In genomic region chr5:112862085-112862484, GRCh38 we compare ENCODE assay signal across 8 cellular contexts.
DNase-seq lines count a peak whose midpoint lies in the region; ATAC-seq and TF ChIP-seq lines count a peak whose summit lies in the region.

No MANE protein-coding gene starts in this region.

- H3K4me3 Mint-ChIP-seq in effector memory CD8-positive, alpha-beta T cell, result peak overlapping the region; percentile 94 to 95

- H3K27ac ChIP-seq in neutrophil, result no peak overlapping the region

- H3K4me1 Mint-ChIP-seq in effector memory CD8-positive, alpha-beta T cell (ENCODE audit: low read depth in 2 of 2), result peaks cover 20 to 23% of the 10 kb centered on the region in 2 donors

- H3K27ac Mint-ChIP-seq in effector memory CD8-positive, alpha-beta T cell, result peak overlapping the region; percentile 94 to 97

- peaks cover 18 to 19% of the 10 kb centered on the region in 2 experiments for H3K4me1 ChIP-seq in neutrophil (ENCODE audit: control insufficient read depth in 1 of 2, insufficient read depth in 1 of 2, low read depth in 1 of 2, low read length in 1 of 2)

- H3K9me3 Mint-ChIP-seq in effector memory CD8-positive, alpha-beta T cell, result no peaks in the 10 kb centered on the region

- TF ChIP-seq CTCF in neutrophil (IDR thresholded peaks at IDR 0.05), result no peak

- no peak for ATAC-seq in effector memory CD8-positive, alpha-beta T cell (replicated peaks)
- no peak for ATAC-seq in GM21529 (IDR thresholded peaks at IDR 0.05; ENCODE audit: unreplicated experiment)

- H3K36me3 Mint-ChIP-seq in effector memory CD8-positive, alpha-beta T cell (ENCODE audit: insufficient read depth), result peaks cover 56% of the 10 kb centered on the region

- H3K36me3 ChIP-seq in neutrophil, result peaks cover 46% of the 10 kb centered on the region

- peaks cover 0 to 10% of the 10 kb centered on the region in 2 donors for H3K27me3 Mint-ChIP-seq in effector memory CD8-positive, alpha-beta T cell

- no peaks in the 10 kb centered on the region for H3K9me3 ChIP-seq in neutrophil

- peaks cover 18% of the 10 kb centered on the region for H3K27me3 ChIP-seq in neutrophil

- DNase-seq in D341Med (ENCODE audit: low spot score) (peak; percentile 44), NCI-H69 (lab: John Stamatoyannopoulos, UW) (peak; percentile 37), AG20443 (ENCODE audit: low spot score) (no peak), putamen (ENCODE audit: low spot score) (no peak), retina (no peak)
- no peak for DNase-seq in effector memory CD8-positive, alpha-beta T cell

- peak overlapping the region; percentile 73 to 93 for H3K4me3 ChIP-seq in neutrophil (ENCODE audit: low read depth in 1 of 2, low read length in 1 of 2)

Comparison
In these comparisons a context has a peak if more than half of its experiments do, and no peak if none do; other contexts are left out.
1. DNase-seq: peak in D341Med (single experiment) and NCI-H69 (single experiment); none in effector memory CD8-positive, alpha-beta T cell (0 of 3), AG20443 (single experiment), putamen (single experiment) and retina (single experiment).